2 cellular contexts compared by ENCODE assay signal in the genomic region with DNA sequence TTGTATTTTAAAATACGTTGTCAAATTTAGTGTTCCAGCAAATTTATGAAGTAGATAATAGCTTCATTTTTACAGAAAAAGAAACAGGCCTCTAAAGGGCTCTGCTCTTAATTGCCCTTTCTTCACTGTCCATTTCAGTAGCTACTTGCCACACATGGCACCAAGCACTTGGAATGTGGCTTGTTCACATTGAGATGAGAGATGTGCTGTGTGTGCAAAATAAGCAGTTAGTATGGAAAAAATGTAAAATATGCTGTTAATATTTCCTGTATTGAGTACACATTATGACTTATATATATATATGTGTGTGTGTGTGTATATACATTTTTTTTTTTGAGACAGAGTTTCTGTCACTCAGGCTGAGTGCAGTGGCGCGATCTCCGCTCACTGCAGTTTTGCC.
A peak's percentile ranks its signal among the peaks of the same experiment; 100 is the strongest.
TF ChIP-seq lines count a peak whose summit lies in the region.

No MANE protein-coding gene starts in this region.

TF ChIP-seq in HepG2, 621 proteins besides CTCF, POLR2A, EP300 and RAD21:
- TF ChIP-seq MBNL3 (CRISPR knock-in tag; conservative IDR thresholded peaks at IDR 0.05) (no peak), MAFK (conservative IDR thresholded peaks at IDR 0.05 in 1 of 2, IDR thresholded peaks at IDR 0.05 in 1 of 2; ENCODE audit: low read length in 2 of 2) (peak; percentile 21 to 62; a peak in 2 of 4 replicates), ZNF841 (CRISPR knock-in tag; IDR thresholded peaks at IDR 0.05; ENCODE audit: borderline replicate concordance) (no peak), ZNF296 (CRISPR knock-in tag; conservative IDR thresholded peaks at IDR 0.05) (no peak), NCOA2 (CRISPR knock-in tag; IDR thresholded peaks at IDR 0.05) (no peak), PRMT3 (CRISPR knock-in tag; IDR thresholded peaks at IDR 0.05; ENCODE audit: borderline replicate concordance, low read depth) (no peak), PAF1 (CRISPR knock-in tag; IDR thresholded peaks at IDR 0.05) (no peak), MAFF (IDR thresholded peaks at IDR 0.05; ENCODE audit: low read depth, low read length) (0 out of 2 replicates have a peak, but pooled peaks have one; percentile 25)
- TF ChIP-seq, protein P1, sequence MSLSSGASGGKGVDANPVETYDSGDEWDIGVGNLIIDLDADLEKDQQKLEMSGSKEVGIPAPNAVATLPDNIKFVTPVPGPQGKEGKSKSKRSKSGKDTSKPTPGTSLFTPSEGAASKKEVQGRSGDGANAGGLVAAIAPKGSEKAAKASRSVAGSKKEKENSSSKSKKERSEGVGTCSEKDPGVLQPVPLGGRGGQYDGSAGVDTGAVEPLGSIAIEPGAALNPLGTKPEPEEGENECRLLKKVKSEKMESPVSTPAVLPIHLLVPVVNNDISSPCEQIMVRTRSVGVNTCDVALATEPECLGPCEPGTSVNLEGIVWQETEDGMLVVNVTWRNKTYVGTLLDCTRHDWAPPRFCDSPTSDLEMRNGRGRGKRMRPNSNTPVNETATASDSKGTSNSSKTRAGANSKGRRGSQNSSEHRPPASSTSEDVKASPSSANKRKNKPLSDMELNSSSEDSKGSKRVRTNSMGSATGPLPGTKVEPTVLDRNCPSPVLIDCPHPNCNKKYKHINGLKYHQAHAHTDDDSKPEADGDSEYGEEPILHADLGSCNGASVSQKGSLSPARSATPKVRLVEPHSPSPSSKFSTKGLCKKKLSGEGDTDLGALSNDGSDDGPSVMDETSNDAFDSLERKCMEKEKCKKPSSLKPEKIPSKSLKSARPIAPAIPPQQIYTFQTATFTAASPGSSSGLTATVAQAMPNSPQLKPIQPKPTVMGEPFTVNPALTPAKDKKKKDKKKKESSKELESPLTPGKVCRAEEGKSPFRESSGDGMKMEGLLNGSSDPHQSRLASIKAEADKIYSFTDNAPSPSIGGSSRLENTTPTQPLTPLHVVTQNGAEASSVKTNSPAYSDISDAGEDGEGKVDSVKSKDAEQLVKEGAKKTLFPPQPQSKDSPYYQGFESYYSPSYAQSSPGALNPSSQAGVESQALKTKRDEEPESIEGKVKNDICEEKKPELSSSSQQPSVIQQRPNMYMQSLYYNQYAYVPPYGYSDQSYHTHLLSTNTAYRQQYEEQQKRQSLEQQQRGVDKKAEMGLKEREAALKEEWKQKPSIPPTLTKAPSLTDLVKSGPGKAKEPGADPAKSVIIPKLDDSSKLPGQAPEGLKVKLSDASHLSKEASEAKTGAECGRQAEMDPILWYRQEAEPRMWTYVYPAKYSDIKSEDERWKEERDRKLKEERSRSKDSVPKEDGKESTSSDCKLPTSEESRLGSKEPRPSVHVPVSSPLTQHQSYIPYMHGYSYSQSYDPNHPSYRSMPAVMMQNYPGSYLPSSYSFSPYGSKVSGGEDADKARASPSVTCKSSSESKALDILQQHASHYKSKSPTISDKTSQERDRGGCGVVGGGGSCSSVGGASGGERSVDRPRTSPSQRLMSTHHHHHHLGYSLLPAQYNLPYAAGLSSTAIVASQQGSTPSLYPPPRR (CRISPR knock-in tag; IDR thresholded peaks at IDR 0.05; ENCODE audit: borderline replicate concordance) = no peak

TF ChIP-seq in IMR-90, 13 proteins besides CTCF, POLR2A, EP300 and RAD21:
- TF ChIP-seq MAFK (IDR thresholded peaks at IDR 0.05; ENCODE audit: low read depth, low read length) (peak; percentile 48; the same call in 1 of the 2 replicates), BHLHE40 (IDR thresholded peaks at IDR 0.05; ENCODE audit: low read depth, low read length) (no peak)
